ENCODE assay signal across 13 cellular contexts in the genomic region with DNA sequence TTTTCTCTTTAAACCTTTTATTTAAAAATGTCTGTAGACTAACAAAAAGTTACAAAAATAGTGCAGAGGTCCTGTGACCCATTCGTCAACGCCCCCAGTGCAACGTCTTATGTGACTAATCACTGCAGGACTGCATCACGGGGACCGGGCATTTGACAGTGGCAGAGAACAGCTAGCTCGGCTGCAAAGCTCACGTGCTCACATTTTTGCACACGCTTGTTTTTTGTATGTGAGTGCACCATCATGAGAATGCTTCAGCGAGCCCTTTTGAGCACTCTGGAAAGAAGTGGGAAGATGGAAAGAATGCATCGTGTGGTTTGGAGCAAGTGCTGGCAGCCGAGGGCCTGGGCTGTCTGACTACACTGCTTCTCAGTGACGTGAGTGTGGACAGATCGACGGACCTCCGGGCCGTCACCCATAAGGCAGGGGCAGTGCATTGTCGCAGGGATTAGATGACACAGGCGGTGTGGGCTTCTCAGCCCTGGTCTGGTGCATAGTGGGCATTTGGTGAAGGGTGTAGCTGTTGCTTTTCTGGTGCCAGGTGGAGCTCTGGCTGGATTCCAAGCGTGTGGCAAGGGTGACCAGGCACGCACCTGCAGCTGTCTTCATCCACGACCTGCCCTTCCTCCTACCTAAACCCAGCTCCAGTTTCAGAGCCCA. TPM values are rescaled to one million over a fixed set of nuclear protein-coding genes. Genes with fewer than 3 reads are reported as not detected.
DNase-seq lines count a peak whose midpoint lies in the region; ATAC-seq and TF ChIP-seq lines count a peak whose summit lies in the region.
"Had no signal": no experiment of that assay in that cellular context is flagged by ENCODE, and none has a peak within 500 bp of the region (broad histone marks: within the 10 kb centered on the region; RNA-seq: fewer than 3 reads in every experiment).

No MANE protein-coding gene starts in this region.

- peaks cover 34% of the 10 kb centered on the region for H3K27me3 Mint-ChIP-seq in activated CD4-positive, alpha-beta T cell treated with anti-CD3 and anti-CD28 coated beads, Interleukin-2, amount 10 ng/mL, durations not matched to agents 24 days and 14 days

- peaks cover 0 to 11% (median 4%) of the 10 kb centered on the region in 11 experiments; a peak in 6 of 22 replicates for H3K36me3 ChIP-seq in BLaER1 treated with 17β-estradiol and CSF1 and Interleukin-3, amounts not matched to agents 10 nM and 100 nM
- no peaks in the 10 kb centered on the region for H3K36me3 ChIP-seq in smooth muscle cell (ENCODE audit: low read depth)
- H3K36me3 ChIP-seq: colonic mucosa had no signal

- no peak for TF ChIP-seq CTCF in smooth muscle cell (IDR thresholded peaks at IDR 0.05; ENCODE audit: borderline replicate concordance, insufficient read depth, poor library complexity, severe bottlenecking)

- peaks cover 2 to 62% (median 51%) of the 10 kb centered on the region in 11 experiments; a peak in 11 of 22 replicates for H3K27me3 ChIP-seq in BLaER1 treated with 17β-estradiol and CSF1 and Interleukin-3, amounts not matched to agents 10 nM and 100 nM
- peaks cover 2% of the 10 kb centered on the region for H3K27me3 ChIP-seq in smooth muscle cell (ENCODE audit: low read depth)
- H3K27me3 ChIP-seq: colonic mucosa had no signal

- H3K9ac ChIP-seq in BLaER1 treated with 17β-estradiol and CSF1 and Interleukin-3, amounts not matched to agents 10 nM and 100 nM, result peak overlapping the region in 6 of 11 experiments; percentile 2 to 63 (median 10); a peak in 9 of 22 replicates
- no peak overlapping the region for H3K9ac ChIP-seq in smooth muscle cell (ENCODE audit: low read depth)

- DNase-seq in NCI-H1105 (lab: John Stamatoyannopoulos, UW) (peak; percentile 26), fibroblast of gingiva (ENCODE audit: low read depth) (peak; percentile 43), posterior vena cava (ENCODE audit: low spot score) (peak; percentile 90), smooth muscle cell (lab: John Stamatoyannopoulos, UW; ENCODE audit: unreplicated experiment) (no peak)
- DNase-seq in activated CD4-positive, alpha-beta T cell treated with anti-CD3 and anti-CD28 coated beads, Interleukin-2, amount 10 ng/mL, durations not matched to agents 24 days and 14 days, result no peak
- DNase-seq in stimulated activated CD4-positive, alpha-beta T cell treated with anti-CD3 and anti-CD28 coated beads, Interleukin-12 subunit alpha, Interleukin-12 subunit beta, amount 100 ng/mL, for 4 hours, result no peak
- DNase-seq: activated CD4-positive, alpha-beta T cell treated with anti-CD3 and anti-CD28 coated beads, Interleukin-2, amount 50 U/mL, for 1 hour; CD8-positive, alpha-beta T cell; colonic mucosa; midbrain; NCI-H187 treated with DMSO at 0.1 percent for 48 hours had no signal

- peaks cover 44 to 61% (median 56%) of the 10 kb centered on the region in 11 experiments for H3K9me3 ChIP-seq in BLaER1 treated with 17β-estradiol and CSF1 and Interleukin-3, amounts not matched to agents 10 nM and 100 nM (replicated peaks in 1 of 11)
- H3K9me3 ChIP-seq in smooth muscle cell (replicated peaks; ENCODE audit: low read depth), result no peaks in the 10 kb centered on the region
- H3K9me3 ChIP-seq: colonic mucosa had no signal

- peaks cover 4% of the 10 kb centered on the region for H3K9me3 Mint-ChIP-seq in activated CD4-positive, alpha-beta T cell treated with anti-CD3 and anti-CD28 coated beads, Interleukin-2, amount 10 ng/mL, durations not matched to agents 24 days and 14 days

- peak overlapping the region in 3 of 11 experiments; percentile 41 to 72 (median 65); a peak in 7 of 22 replicates for H3K27ac ChIP-seq in BLaER1 treated with 17β-estradiol and CSF1 and Interleukin-3, amounts not matched to agents 10 nM and 100 nM
- no peak overlapping the region for H3K27ac ChIP-seq in smooth muscle cell (ENCODE audit: low read depth)
- H3K27ac ChIP-seq: colonic mucosa had no signal

- no peak overlapping the region for H2AFZ ChIP-seq in smooth muscle cell (ENCODE audit: low read depth)

- H3K4me3 ChIP-seq in BLaER1 treated with 17β-estradiol and CSF1 and Interleukin-3, amounts not matched to agents 10 nM and 100 nM, result peak overlapping the region in 3 of 10 experiments; percentile 16 to 30 (median 16); a peak in 3 of 20 replicates
- no peak overlapping the region for H3K4me3 ChIP-seq in smooth muscle cell
- H3K4me3 ChIP-seq: colonic mucosa had no signal

- H3K4me1 ChIP-seq in BLaER1 treated with 17β-estradiol and CSF1 and Interleukin-3, amounts not matched to agents 10 nM and 100 nM, result peaks cover 26 to 41% (median 32%) of the 10 kb centered on the region in 10 experiments
- H3K4me1 ChIP-seq in smooth muscle cell (ENCODE audit: low read depth), result no peaks in the 10 kb centered on the region
- H3K4me1 ChIP-seq: colonic mucosa had no signal

- no peak overlapping the region for H3K4me3 Mint-ChIP-seq in activated CD4-positive, alpha-beta T cell treated with anti-CD3 and anti-CD28 coated beads, Interleukin-2, amount 10 ng/mL, durations not matched to agents 24 days and 14 days
- H3K4me3 Mint-ChIP-seq: CD8-positive, alpha-beta T cell had no signal

- intact Hi-C loops in posterior vena cava (cut with DNase I), result no loop called here
- intact Hi-C loops in activated CD4-positive, alpha-beta T cell treated with anti-CD3 and anti-CD28 coated beads, Interleukin-2, amount 10 ng/mL, durations not matched to agents 24 days and 14 days (cut with micrococcal nuclease), result no loop called here

- H3K4me1 Mint-ChIP-seq in activated CD4-positive, alpha-beta T cell treated with anti-CD3 and anti-CD28 coated beads, Interleukin-2, amount 10 ng/mL, durations not matched to agents 24 days and 14 days, result no peaks in the 10 kb centered on the region

- H3K79me2 ChIP-seq in smooth muscle cell (ENCODE audit: low read depth), result no peaks in the 10 kb centered on the region

- no peaks in the 10 kb centered on the region for H3K36me3 Mint-ChIP-seq in activated CD4-positive, alpha-beta T cell treated with anti-CD3 and anti-CD28 coated beads, Interleukin-2, amount 10 ng/mL, durations not matched to agents 24 days and 14 days (ENCODE audit: low read depth)

- no peaks in the 10 kb centered on the region for H3F3A ChIP-seq in smooth muscle cell (ENCODE audit: low read depth)

- peak overlapping the region; percentile 72 to 90 (median 80) for H3K4me2 ChIP-seq in BLaER1 treated with 17β-estradiol and CSF1 and Interleukin-3, amounts not matched to agents 10 nM and 100 nM
- H3K4me2 ChIP-seq in smooth muscle cell, result no peak overlapping the region

- no peak overlapping the region for H3K27ac Mint-ChIP-seq in activated CD4-positive, alpha-beta T cell treated with anti-CD3 and anti-CD28 coated beads, Interleukin-2, amount 10 ng/mL, durations not matched to agents 24 days and 14 days
- H3K27ac Mint-ChIP-seq: CD8-positive, alpha-beta T cell had no signal

- ATAC-seq in HG02623 (IDR thresholded peaks at IDR 0.05; ENCODE audit: unreplicated experiment), result no peak
- ATAC-seq: CD8-positive, alpha-beta T cell had no signal

- H4K20me1 ChIP-seq in BLaER1 treated with 17β-estradiol and CSF1 and Interleukin-3, amounts not matched to agents 10 nM and 100 nM, result no peaks in the 10 kb centered on the region
- H4K20me1 ChIP-seq in smooth muscle cell (ENCODE audit: low read depth), result no peaks in the 10 kb centered on the region

- WGBS in smooth muscle cell (ENCODE audit: low lambda C conversion rate), result 65% methylated on average over 21 of the region's 21 CpGs

RNA-seq across cellular contexts. Expression of gene SPON2, which starts 17.7 kb away (rescaled TPM):
- 10 to 100 TPM; 18.1 to 63.3 TPM for total RNA-seq in posterior vena cava
- 20.7 and 21.6 TPM in 2 replicates for total RNA-seq in activated CD4-positive, alpha-beta T cell treated with anti-CD3 and anti-CD28 coated beads, Interleukin-2, amount 10 ng/mL, durations not matched to agents 24 days and 14 days
- 152 and 171 TPM in 2 replicates for total RNA-seq in smooth muscle cell
- 388 and 427 TPM in 2 replicates for polyA plus RNA-seq in smooth muscle cell

RNA-seq across cellular contexts. Expression of gene RNF212, which starts 41.3 kb away (rescaled TPM):
- total RNA-seq in posterior vena cava, result 1 to 10 TPM in 1 of 2 donors, under 1 TPM in 1; 0.76 to 4.0 TPM
- 1.0 and 1.8 TPM in 2 replicates for total RNA-seq in activated CD4-positive, alpha-beta T cell treated with anti-CD3 and anti-CD28 coated beads, Interleukin-2, amount 10 ng/mL, durations not matched to agents 24 days and 14 days
- total RNA-seq in smooth muscle cell, result 0.67 and 1.3 TPM in 2 replicates
- 1.8 and 4.6 TPM in 2 replicates for polyA plus RNA-seq in smooth muscle cell

Comparison
In these comparisons a context has a peak if more than half of its experiments do, and no peak if none do; other contexts are left out.
1. DNase-seq: peak in NCI-H1105 (single experiment), fibroblast of gingiva (single experiment) and posterior vena cava (single experiment); none in activated CD4-positive, alpha-beta T cell treated with anti-CD3 and anti-CD28 coated beads, Interleukin-2, amount 10 ng/mL, durations not matched to agents 24 days and 14 days (single experiment), smooth muscle cell (single experiment) and stimulated activated CD4-positive, alpha-beta T cell treated with anti-CD3 and anti-CD28 coated beads, Interleukin-12 subunit alpha, Interleukin-12 subunit beta, amount 100 ng/mL, for 4 hours (single experiment).